Comparison of ENCODE assay signal across 8 cellular contexts in the genomic region with DNA sequence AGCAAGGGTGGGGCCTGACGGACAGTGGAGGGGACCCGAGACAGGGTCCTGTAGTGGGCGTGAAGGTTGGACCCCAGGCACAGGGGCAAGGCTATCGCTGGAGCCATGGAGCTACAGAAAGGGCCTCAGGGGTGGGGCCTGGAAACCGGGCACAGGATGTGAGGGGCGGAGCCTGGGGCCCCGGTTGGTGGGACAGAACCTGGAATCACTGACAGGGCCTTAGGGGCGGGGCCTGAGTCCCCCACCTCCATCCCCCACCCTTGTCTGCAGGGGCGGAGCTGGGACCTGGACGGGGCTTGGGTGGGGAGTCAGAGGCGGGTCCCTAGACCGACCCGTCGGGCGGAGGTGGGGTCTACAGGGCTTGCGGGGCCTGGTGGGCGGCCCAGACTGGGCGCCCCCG. TPM values are rescaled to one million over a fixed set of nuclear protein-coding genes. Genes with fewer than 3 reads are reported as not detected.
DNase-seq lines count a peak whose midpoint lies in the region; ATAC-seq, FAIRE-seq and TF ChIP-seq lines count a peak whose summit lies in the region.

No MANE protein-coding gene starts in this region.

- ATAC-seq in GM19351 (IDR thresholded peaks at IDR 0.05; ENCODE audit: unreplicated experiment), result no peak

- H3K4me1 ChIP-seq in ES-I3 (ENCODE audit: insufficient read depth, low read length), result peaks cover 4% of the 10 kb centered on the region; the same call in 1 of the 2 replicates

- no peak overlapping the region for H3K4me3 ChIP-seq in fibroblast of pulmonary artery (replicated peaks; ENCODE audit: low read depth, low read length)

- CTCF ChIA-PET in RWPE1 (lab: Yijun Ruan, JAX), result interaction anchor here (0.6 kb wide), 1 partner anchor 45 kb away, joined by 6 read pairs; no protein-coding TSS in a partner anchor

- peak overlapping the region; percentile 54 for H3K4me3 Mint-ChIP-seq in neural crest cell

- no peak for FAIRE-seq in HTR-8/SVneo (lab: Jason Lieb, UNC)

- DNase-seq in RWPE1 (ENCODE audit: low spot score), result peak; percentile 57
- peak; percentile 43 for DNase-seq in fibroblast of pulmonary artery (ENCODE audit: low read depth)
- peak; percentile 67 for DNase-seq in neural crest cell (ENCODE audit: low read depth, low spot score)
- DNase-seq in RKO (ENCODE audit: low spot score), result no peak
- no peak for DNase-seq in HTR-8/SVneo (ENCODE audit: insufficient read length, low spot score)
- DNase-seq in NCI-H446 treated with DMSO at 0.1 percent for 48 hours (lab: John Stamatoyannopoulos, UW), result no peak

- H3K9me3 ChIP-seq in ES-I3 (ENCODE audit: control insufficient read depth, insufficient read depth, low read length), result no peaks in the 10 kb centered on the region

- no peaks in the 10 kb centered on the region for H3K9me3 Mint-ChIP-seq in neural crest cell

- H3K9ac ChIP-seq in ES-I3 (ENCODE audit: low read depth, low read length), result peak overlapping the region; percentile 46; the same call in 1 of the 2 replicates

- TF ChIP-seq CTCF in RWPE1 (conservative IDR thresholded peaks at IDR 0.05; ENCODE audit: low read depth) (no peak), fibroblast of pulmonary artery (IDR thresholded peaks at IDR 0.05; ENCODE audit: low read length, missing control alignments) (no peak), neural crest cell (conservative IDR thresholded peaks at IDR 0.05) (no peak)

- peak overlapping the region; percentile 75 for H3K27ac ChIP-seq in RWPE1

- no peak overlapping the region for H3K27ac Mint-ChIP-seq in neural crest cell (ENCODE audit: unreplicated experiment)

- no peaks in the 10 kb centered on the region for H3K27me3 Mint-ChIP-seq in neural crest cell (ENCODE audit: low read depth)

- H3K4me1 Mint-ChIP-seq in neural crest cell, result peaks cover 13% of the 10 kb centered on the region

- no peaks in the 10 kb centered on the region; the same call in 1 of the 2 replicates for H3K36me3 ChIP-seq in ES-I3 (ENCODE audit: insufficient read depth, low read length)

- POLR2A ChIA-PET in RWPE1 (lab: Yijun Ruan, JAX; ENCODE audit: low non-redundant PET), result no interaction called here

- H3K36me3 Mint-ChIP-seq in neural crest cell (ENCODE audit: low read depth), result peaks cover 2% of the 10 kb centered on the region

RNA-seq across cellular contexts. Expression of gene DCAF15, which starts 26.0 kb away (rescaled TPM):
- 83.5 and 85.6 TPM in 2 replicates for total RNA-seq in neural crest cell

RNA-seq across cellular contexts. Expression of gene RFX1, which starts 27.8 kb away (rescaled TPM):
- total RNA-seq in neural crest cell, result 17.6 and 19.9 TPM in 2 replicates

RNA-seq across cellular contexts. Expression of gene PODNL1, which starts 40.1 kb away (rescaled TPM):
- total RNA-seq in neural crest cell, result 0.14 and 0.42 TPM in 2 replicates

RNA-seq across cellular contexts. Expression of gene RLN3, which starts 49.6 kb away (rescaled TPM):
- not detected in 2 replicates for total RNA-seq in neural crest cell

RNA-seq across cellular contexts. Expression of gene IL27RA, which starts 53.3 kb away (rescaled TPM):
- total RNA-seq in neural crest cell, result 4.8 and 5.0 TPM in 2 replicates

Comparison
In these comparisons a context has a peak if more than half of its experiments do, and no peak if none do; other contexts are left out.
1. DNase-seq: peak in RWPE1 (single experiment), fibroblast of pulmonary artery (single experiment) and neural crest cell (single experiment); none in RKO (single experiment), HTR-8/SVneo (single experiment) and NCI-H446 treated with DMSO at 0.1 percent for 48 hours (single experiment).